Comparison of ENCODE assay signal across 20 cellular contexts in genomic region chr11:67079065-67079464, GRCh38. TPM values are rescaled to one million over a fixed set of nuclear protein-coding genes. Genes with fewer than 3 reads are reported as not detected.
A peak's percentile ranks its signal among the peaks of the same experiment; 100 is the strongest.
DNase-seq lines count a peak whose midpoint lies in the region; ATAC-seq and TF ChIP-seq lines count a peak whose summit lies in the region.
"Had no signal": no experiment of that assay in that cellular context is flagged by ENCODE, and none has a peak within 500 bp of the region (broad histone marks: within the 10 kb centered on the region; RNA-seq: fewer than 3 reads in every experiment).

No MANE protein-coding gene starts in this region.

- 72 to 88% methylated on average over 3 of the region's 3 CpGs for WGBS in esophagus squamous epithelium, 2 donors

- no peaks in the 10 kb centered on the region for H3K9me3 Mint-ChIP-seq in activated T-cell treated with anti-CD3 and anti-CD28 coated beads, Interleukin-2, amount 50 U/mL, for 24 hours
- H3K9me3 Mint-ChIP-seq: activated naive CD4-positive, alpha-beta T cell treated with anti-CD3 and anti-CD28 coated beads for 36 hours had no signal

- H3K27me3 Mint-ChIP-seq in activated T-cell treated with anti-CD3 and anti-CD28 coated beads, Interleukin-2, amount 50 U/mL, for 24 hours, result peaks cover 18% of the 10 kb centered on the region

- H3K4me3 ChIP-seq in RWPE2 (ENCODE audit: severe bottlenecking) (no peak overlapping the region), esophagus squamous epithelium (no peak overlapping the region), vagina (no peak overlapping the region)
- H3K4me3 ChIP-seq: heart left ventricle had no signal

- no peaks in the 10 kb centered on the region for H3K36me3 Mint-ChIP-seq in activated T-cell treated with anti-CD3 and anti-CD28 coated beads, Interleukin-2, amount 50 U/mL, for 24 hours (ENCODE audit: low read depth)

- ATAC-seq in RWPE2 (ENCODE audit: low read depth) (no peak), HG03520 (IDR thresholded peaks at IDR 0.05; ENCODE audit: unreplicated experiment) (no peak)
- peak; percentile 66 for ATAC-seq in stimulated activated naive CD8-positive, alpha-beta T cell treated with anti-CD3 and anti-CD28 coated beads, Interleukin-15, Interleukin-2, amounts not matched to agents 100 U/mL and 50 U/mL, for 24 hours

- no peaks in the 10 kb centered on the region for H3K9me3 ChIP-seq in RWPE2 (ENCODE audit: severe bottlenecking)
- no peaks in the 10 kb centered on the region for H3K9me3 ChIP-seq in esophagus squamous epithelium
- no peaks in the 10 kb centered on the region for H3K9me3 ChIP-seq in vagina
- H3K9me3 ChIP-seq: heart left ventricle had no signal

- H3K27me3 ChIP-seq in RWPE2 (ENCODE audit: insufficient read depth, poor library complexity, severe bottlenecking) (no peaks in the 10 kb centered on the region), esophagus squamous epithelium (no peaks in the 10 kb centered on the region), vagina (no peaks in the 10 kb centered on the region)

- H3K4me1 ChIP-seq in RWPE2 (ENCODE audit: insufficient read depth, poor library complexity, severe bottlenecking) (peaks cover 29% of the 10 kb centered on the region), esophagus squamous epithelium (peaks cover 29 to 51% (median 31%) of the 10 kb centered on the region in 3 donors), vagina (peaks cover 22% of the 10 kb centered on the region)

- DNase-seq in activated T-cell treated with anti-CD3 and anti-CD28 coated beads, Interleukin-2, amount 50 U/mL, for 24 hours, result no peak
- no peak for DNase-seq in activated T-cell treated with anti-CD3 and anti-CD28 coated beads, Interleukin-2, amount 50 U/mL, for 1 hour
- DNase-seq in RWPE2 (ENCODE audit: low spot score), result no peak
- no peak for DNase-seq in esophagus squamous epithelium (lab: John Stamatoyannopoulos, UW)
- DNase-seq in stimulated activated naive CD8-positive, alpha-beta T cell treated with anti-CD3 and anti-CD28 coated beads, Interleukin-15, Interleukin-2, amounts not matched to agents 100 U/mL and 50 U/mL, for 24 hours, result no peak
- no peak for DNase-seq in vagina (ENCODE audit: extremely low spot score in 2 of 2)
- DNase-seq in SK-N-DZ (ENCODE audit: low spot score), result no peak
- DNase-seq: activated naive CD4-positive, alpha-beta T cell treated with anti-CD3 and anti-CD28 coated beads for 36 hours; DMS 273 treated with DMSO at 0.1 percent for 48 hours; GDM1; H7; heart left ventricle; NCI-H1436 treated with DMSO at 0.1 percent for 48 hours; NCI-H2171 treated with DMSO at 0.1 percent for 48 hours; occipital lobe; OCI-M1 had no signal

- no peaks in the 10 kb centered on the region for H3K36me3 ChIP-seq in RWPE2 (ENCODE audit: low read depth)
- no peaks in the 10 kb centered on the region for H3K36me3 ChIP-seq in esophagus squamous epithelium
- no peaks in the 10 kb centered on the region for H3K36me3 ChIP-seq in vagina
- H3K36me3 ChIP-seq: heart left ventricle had no signal

- no peak overlapping the region for H3K4me3 Mint-ChIP-seq in activated T-cell treated with anti-CD3 and anti-CD28 coated beads, Interleukin-2, amount 50 U/mL, for 24 hours
- H3K4me3 Mint-ChIP-seq: activated naive CD4-positive, alpha-beta T cell treated with anti-CD3 and anti-CD28 coated beads for 36 hours had no signal

- peaks cover 25% of the 10 kb centered on the region for H3K4me1 Mint-ChIP-seq in activated T-cell treated with anti-CD3 and anti-CD28 coated beads, Interleukin-2, amount 50 U/mL, for 24 hours (ENCODE audit: low read depth)

- H3K27ac Mint-ChIP-seq in activated T-cell treated with anti-CD3 and anti-CD28 coated beads, Interleukin-2, amount 50 U/mL, for 24 hours, result peak overlapping the region; percentile 72
- H3K27ac Mint-ChIP-seq: activated naive CD4-positive, alpha-beta T cell treated with anti-CD3 and anti-CD28 coated beads for 36 hours had no signal

- TF ChIP-seq CTCF in RWPE2 (IDR thresholded peaks at IDR 0.05; ENCODE audit: poor library complexity, severe bottlenecking), result no peak
- TF ChIP-seq CTCF in esophagus squamous epithelium (IDR thresholded peaks at IDR 0.05), result no peak
- TF ChIP-seq CTCF in vagina (IDR thresholded peaks at IDR 0.05), result no peak

- H3K27ac ChIP-seq in RWPE2 (ENCODE audit: poor library complexity, severe bottlenecking) (peak overlapping the region; percentile 95), esophagus squamous epithelium (peak overlapping the region; percentile 82 to 87 (median 86)), vagina (no peak overlapping the region)
- H3K27ac ChIP-seq: C4-2B, heart left ventricle had no signal

- TF ChIP-seq POLR2A in esophagus squamous epithelium (IDR thresholded peaks at IDR 0.05), result no peak
- TF ChIP-seq POLR2A in vagina (IDR thresholded peaks at IDR 0.05), result no peak

- intact Hi-C loops in esophagus squamous epithelium (cut with DNase I) (no loop called here), vagina (cut with DNase I) (no loop called here)

RNA-seq across cellular contexts. Expression of gene RHOD, which starts 22.4 kb away (rescaled TPM):
- 100 to 1,000 TPM; 122 to 219 (median 169) TPM for total RNA-seq in esophagus squamous epithelium
- total RNA-seq in vagina, result 26.5 TPM
- polyA plus RNA-seq in SK-N-DZ (2014; cell fraction: cytosol; rRNA removed), result not detected in 2 replicates
- polyA plus RNA-seq in SK-N-DZ (2014; cell fraction: nucleus; rRNA removed), result not detected in 2 replicates
- total RNA-seq: occipital lobe; SK-MEL-5; T-helper 2 cell treated with Interferon-gamma antibody and Interleukin-4, amounts not matched to agents 100 ng/mL and 5 ng/mL, for 36 hours had no signal

RNA-seq across cellular contexts. Expression of gene KDM2A, which starts 40.0 kb away (rescaled TPM):
- 10 to 100 TPM; 33.4 to 84.7 (median 64.8) TPM for total RNA-seq in esophagus squamous epithelium
- total RNA-seq in vagina, result 51.8 TPM
- 11.9 and 12.6 TPM in 2 replicates for polyA plus RNA-seq in SK-N-DZ (2014; cell fraction: cytosol; rRNA removed)
- 19.1 and 27.3 TPM in 2 replicates for polyA plus RNA-seq in SK-N-DZ (2014; cell fraction: nucleus; rRNA removed)

RNA-seq across cellular contexts. Expression of gene SYT12, which starts 56.1 kb away (rescaled TPM):
- total RNA-seq in esophagus squamous epithelium (1 to 10 TPM in 2 of 4 donors, under 1 TPM in 2; 0.76 to 1.7 (median 0.99) TPM), vagina (0.49 TPM)
- 0.24 TPM in 1 of 2 replicates, not detected in the other for polyA plus RNA-seq in SK-N-DZ (2014; cell fraction: cytosol; rRNA removed)
- polyA plus RNA-seq in SK-N-DZ (2014; cell fraction: nucleus; rRNA removed), result 0.06 and 0.07 TPM in 2 replicates
- total RNA-seq: activated naive CD4-positive, alpha-beta T cell treated with anti-CD3 and anti-CD28 coated beads for 36 hours; SK-MEL-5; T-helper 2 cell treated with Interferon-gamma antibody and Interleukin-4, amounts not matched to agents 100 ng/mL and 5 ng/mL, for 36 hours had no signal
